In the genomic region with DNA sequence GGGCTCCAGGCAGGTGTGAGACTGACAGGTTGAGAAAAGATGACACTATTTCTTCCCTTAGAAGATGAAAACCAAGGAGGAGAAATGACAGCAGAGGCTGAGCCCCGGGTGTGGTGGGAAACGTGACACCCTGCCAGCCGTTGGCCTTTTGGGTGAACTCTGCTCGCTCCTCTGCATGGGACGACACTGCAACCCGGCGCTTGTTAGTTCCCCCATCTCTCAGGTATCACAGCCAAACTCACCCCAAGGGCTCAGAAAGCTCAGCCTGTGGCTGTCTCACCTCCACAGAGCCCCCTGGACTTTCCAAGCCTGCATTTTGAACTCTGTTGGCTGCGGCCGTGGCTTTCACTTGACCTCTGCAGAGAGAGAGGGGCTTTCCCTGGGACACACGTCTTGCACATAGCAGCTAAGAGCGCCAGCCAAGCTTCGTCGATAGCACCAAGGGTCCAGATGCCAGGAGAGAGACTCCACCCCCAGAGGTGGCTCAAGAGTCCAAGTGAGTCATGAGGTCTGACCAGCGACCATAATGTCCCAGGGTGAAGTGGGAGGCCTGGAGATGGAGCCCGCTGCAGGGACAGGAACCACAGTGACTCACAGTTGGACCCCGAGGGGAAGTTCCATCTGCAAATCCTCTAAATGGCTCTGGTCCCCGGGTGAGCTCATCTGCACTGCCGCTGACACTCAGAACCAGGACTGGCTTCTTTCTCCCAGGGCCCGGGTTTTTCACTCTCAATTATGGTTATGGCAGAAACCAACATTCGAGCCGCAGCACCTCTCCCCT, we compare ENCODE assay signal across 8 cellular contexts.
DNase-seq lines count a peak whose midpoint lies in the region; ATAC-seq and TF ChIP-seq lines count a peak whose summit lies in the region.

No MANE protein-coding gene starts in this region.

- in situ Hi-C loops in G401 (cut with HindIII; ENCODE audit: low sequenced_read_pairs) = no loop called here

- no peak overlapping the region for H3K27ac Mint-ChIP-seq in endothelial cell (ENCODE audit: unreplicated experiment)

- BruUV-seq in OCI-LY7 (replicated peaks; lab: Mats Ljungman, UMichigan) = no TSS peak

- peaks cover 4% of the 10 kb centered on the region for H3K27me3 Mint-ChIP-seq in endothelial cell (ENCODE audit: unreplicated experiment)

- H2AFZ ChIP-seq in OCI-LY7 (ENCODE audit: low read length) (peak overlapping the region; percentile 45; the same call in 1 of the 2 replicates), fibroblast of lung (ENCODE audit: low read length) (no peak overlapping the region), smooth muscle cell (ENCODE audit: low read depth) (peak overlapping the region; percentile 49)

- peaks cover 13% of the 10 kb centered on the region for H3F3A ChIP-seq in smooth muscle cell (ENCODE audit: low read depth)

- peaks cover 4% of the 10 kb centered on the region for H3K4me1 ChIP-seq in OCI-LY7 (ENCODE audit: insufficient read depth, low read length, poor library complexity, severe bottlenecking)
- peaks cover 12% of the 10 kb centered on the region for H3K4me1 ChIP-seq in fibroblast of lung (ENCODE audit: control insufficient read depth, extremely low read depth, insufficient read depth, low read length)
- no peaks in the 10 kb centered on the region for H3K4me1 ChIP-seq in smooth muscle cell (ENCODE audit: low read depth)

- H3K4me1 Mint-ChIP-seq in endothelial cell (ENCODE audit: unreplicated experiment) = no peaks in the 10 kb centered on the region

- POLR2A ChIA-PET in OCI-LY7 (lab: Charles Lee) = interaction anchor here (0.9 kb wide), 1 partner anchor 20 kb away, joined by 3 read pairs; no protein-coding TSS in a partner anchor

- H3K27ac ChIP-seq in OCI-LY7 (ENCODE audit: low read depth, low read length, poor library complexity, severe bottlenecking) = no peak overlapping the region
- peak overlapping the region; percentile 11 for H3K27ac ChIP-seq in fibroblast of lung (ENCODE audit: insufficient read depth, low read length)
- H3K27ac ChIP-seq in smooth muscle cell (ENCODE audit: low read depth) = peak overlapping the region; percentile 94

- CTCF ChIA-PET in OCI-LY7 (lab: Charles Lee; ENCODE audit: unreplicated experiment) = no interaction called here

- H3K9me3 Mint-ChIP-seq in endothelial cell (ENCODE audit: unreplicated experiment) = peaks cover 5% of the 10 kb centered on the region

- H3K4me2 ChIP-seq in OCI-LY7 (ENCODE audit: low read length) (no peak overlapping the region), fibroblast of lung (ENCODE audit: extremely low read depth, insufficient read depth, low read length) (no peak overlapping the region), smooth muscle cell (peak overlapping the region; percentile 63)

- H3K36me3 Mint-ChIP-seq in endothelial cell (ENCODE audit: low read depth, unreplicated experiment) = peaks cover 5% of the 10 kb centered on the region

- no peaks in the 10 kb centered on the region for H4K20me1 ChIP-seq in OCI-LY7 (ENCODE audit: insufficient read depth, low read length)
- no peaks in the 10 kb centered on the region for H4K20me1 ChIP-seq in fibroblast of lung (ENCODE audit: control insufficient read depth, extremely low read depth, insufficient read depth, low read length)
- peaks cover 3% of the 10 kb centered on the region for H4K20me1 ChIP-seq in smooth muscle cell (ENCODE audit: low read depth)

- TF ChIP-seq CTCF in AG10803 (conservative IDR thresholded peaks at IDR 0.05; ENCODE audit: low read length) (no peak), OCI-LY7 (conservative IDR thresholded peaks at IDR 0.05; ENCODE audit: low read length) (no peak), fibroblast of lung (conservative IDR thresholded peaks at IDR 0.05 in 1 of 2, IDR thresholded peaks at IDR 0.05 in 1 of 2; ENCODE audit: low read depth in 1 of 2, low read length in 2 of 2) (no peak), smooth muscle cell (IDR thresholded peaks at IDR 0.05; ENCODE audit: borderline replicate concordance, insufficient read depth, poor library complexity, severe bottlenecking) (no peak), endothelial cell (IDR thresholded peaks at IDR 0.05; ENCODE audit: unreplicated experiment) (no peak)

- H3K9ac ChIP-seq in fibroblast of lung (ENCODE audit: insufficient read depth, low read length) (no peak overlapping the region), smooth muscle cell (ENCODE audit: low read depth) (peak overlapping the region; percentile 79)

- no peaks in the 10 kb centered on the region for H3K9me2 ChIP-seq in OCI-LY7 (ENCODE audit: insufficient read depth, low read length)

- H3K27me3 ChIP-seq in fibroblast of lung (ENCODE audit: control insufficient read depth, insufficient read depth, low read length) (no peaks in the 10 kb centered on the region), smooth muscle cell (ENCODE audit: low read depth) (no peaks in the 10 kb centered on the region)

- H3K4me3 Mint-ChIP-seq in endothelial cell (ENCODE audit: unreplicated experiment) = no peak overlapping the region

- 27% methylated on average over 21 of the region's 21 CpGs for WGBS in smooth muscle cell (ENCODE audit: low lambda C conversion rate)

- intact Hi-C loops in OCI-LY7 (cut with micrococcal nuclease; ENCODE audit: unreplicated experiment) = no loop called here

- ATAC-seq in GM18868 (IDR thresholded peaks at IDR 0.05; ENCODE audit: unreplicated experiment) (peak; percentile 38), HG02885 (IDR thresholded peaks at IDR 0.05; ENCODE audit: poor library complexity, unreplicated experiment) (peak; percentile 44)

- H3K36me3 ChIP-seq in OCI-LY7 (ENCODE audit: insufficient read depth, low read length) (no peaks in the 10 kb centered on the region), fibroblast of lung (ENCODE audit: control insufficient read depth, insufficient read depth, low read length) (no peaks in the 10 kb centered on the region), smooth muscle cell (ENCODE audit: low read depth) (no peaks in the 10 kb centered on the region)

- H3K4me3 ChIP-seq in AG10803 (ENCODE audit: low read length) (no peak overlapping the region), OCI-LY7 (ENCODE audit: low read depth, low read length, poor library complexity, severe bottlenecking) (no peak overlapping the region), fibroblast of lung (replicated peaks in 1 of 4; ENCODE audit: control extremely low read depth in 1 of 4, insufficient read depth in 1 of 4, low read depth in 3 of 4, low read length in 4 of 4) (no peak overlapping the region), smooth muscle cell (no peak overlapping the region)

- H3K79me2 ChIP-seq in OCI-LY7 (ENCODE audit: insufficient read depth, low read depth, low read length) (no peaks in the 10 kb centered on the region), fibroblast of lung (ENCODE audit: control insufficient read depth, insufficient read depth, low read length) (no peaks in the 10 kb centered on the region), smooth muscle cell (ENCODE audit: low read depth) (no peaks in the 10 kb centered on the region)

- peak; percentile 84 for DNase-seq in AG10803 (ENCODE audit: low read depth)
- DNase-seq in OCI-LY7 (ENCODE audit: low spot score) = peak; percentile 3
- peak; percentile 79 to 95 for DNase-seq in fibroblast of lung (ENCODE audit: low read depth in 2 of 2)
- peak; percentile 48 for DNase-seq in smooth muscle cell (lab: John Stamatoyannopoulos, UW; ENCODE audit: unreplicated experiment)
- no peak for DNase-seq in endothelial cell (ENCODE audit: low spot score)
- no peak for DNase-seq in G401 (ENCODE audit: low spot score)

- peaks cover 7% of the 10 kb centered on the region; the same call in 1 of the 2 replicates for H3K9me3 ChIP-seq in OCI-LY7 (ENCODE audit: low read length)
- H3K9me3 ChIP-seq in fibroblast of lung (ENCODE audit: control insufficient read depth, insufficient read depth, low read depth, low read length) = no peaks in the 10 kb centered on the region
- peaks cover 8% of the 10 kb centered on the region for H3K9me3 ChIP-seq in smooth muscle cell (replicated peaks; ENCODE audit: low read depth)

Comparison
In these comparisons a context has a peak if more than half of its experiments do, and no peak if none do; other contexts are left out.
1. DNase-seq: peak in AG10803 (single experiment), OCI-LY7 (single experiment), fibroblast of lung (2 of 2) and smooth muscle cell (single experiment); none in endothelial cell (single experiment) and G401 (single experiment).